In genomic region chrX:9785252-9785943, GRCh38 we compare ENCODE assay signal across 10 cellular contexts. TPM values are rescaled to one million over a fixed set of nuclear protein-coding genes. Genes with fewer than 3 reads are reported as not detected.
A peak's percentile ranks its signal among the peaks of the same experiment; 100 is the strongest.
DNase-seq lines count a peak whose midpoint lies in the region; TF ChIP-seq lines count a peak whose summit lies in the region.
"Had no signal": no experiment of that assay in that cellular context is flagged by ENCODE, and none has a peak within 500 bp of the region (broad histone marks: within the 10 kb centered on the region; RNA-seq: fewer than 3 reads in every experiment).

No MANE protein-coding gene starts in this region.

- intact Hi-C loops in CD4-positive, alpha-beta memory T cell (cut with micrococcal nuclease): no loop called here

- no peak overlapping the region for H3K4me3 ChIP-seq in CD4-positive, alpha-beta memory T cell (ENCODE audit: low read length in 2 of 2)
- H3K4me3 ChIP-seq in OCI-LY1 (ENCODE audit: low read depth, low read length, poor library complexity, severe bottlenecking) (peak overlapping the region; percentile 38), right atrium auricular region (peak overlapping the region; percentile 23 to 45)

- peaks cover 0 to 4% (median 0%) of the 10 kb centered on the region in 8 donors for H3K9me3 Mint-ChIP-seq in CD4-positive, alpha-beta memory T cell
- no peaks in the 10 kb centered on the region for H3K9me3 Mint-ChIP-seq in osteocyte (ENCODE audit: unreplicated experiment)

- peak overlapping the region; percentile 16; the same call in 1 of the 2 replicates for H3K4me2 ChIP-seq in OCI-LY1 (ENCODE audit: low read length)

- CTCF ChIA-PET in CD4-positive, alpha-beta memory T cell (lab: Charles Lee; ENCODE audit: partially characterized antibody): no interaction called here

- H3K27ac ChIP-seq in CD4-positive, alpha-beta memory T cell (ENCODE audit: low read depth, low read length): no peak overlapping the region
- no peak overlapping the region for H3K27ac ChIP-seq in OCI-LY1 (ENCODE audit: low read depth, low read length, poor library complexity, severe bottlenecking)
- no peak overlapping the region for H3K27ac ChIP-seq in right atrium auricular region

- H3K4me3 Mint-ChIP-seq in CD4-positive, alpha-beta memory T cell: peak overlapping the region in 6 of 8 donors; percentile 13 to 68 (median 45)
- H3K4me3 Mint-ChIP-seq in osteocyte (ENCODE audit: unreplicated experiment): peak overlapping the region; percentile 44

- peaks cover 8 to 14% of the 10 kb centered on the region in 2 donors for H3K27me3 Mint-ChIP-seq in CD4-positive, alpha-beta memory T cell
- H3K27me3 Mint-ChIP-seq in osteocyte (ENCODE audit: unreplicated experiment): no peaks in the 10 kb centered on the region

- no peaks in the 10 kb centered on the region for H3F3A ChIP-seq in OCI-LY1 (ENCODE audit: insufficient read depth, low read length)

- no peaks in the 10 kb centered on the region for H3K79me2 ChIP-seq in OCI-LY1 (ENCODE audit: insufficient read depth, low read length)

- no peaks in the 10 kb centered on the region for H3K9me3 ChIP-seq in CD4-positive, alpha-beta memory T cell (ENCODE audit: control insufficient read depth in 1 of 2, low read length in 2 of 2)
- H3K9me3 ChIP-seq in OCI-LY1 (ENCODE audit: low read length): no peaks in the 10 kb centered on the region
- no peaks in the 10 kb centered on the region for H3K9me3 ChIP-seq in right atrium auricular region

- H2AFZ ChIP-seq in OCI-LY1 (ENCODE audit: low read length): no peak overlapping the region

- no peaks in the 10 kb centered on the region for H3K9me2 ChIP-seq in OCI-LY1 (ENCODE audit: low read depth, low read length)

- no peaks in the 10 kb centered on the region for H3K27me3 ChIP-seq in CD4-positive, alpha-beta memory T cell (ENCODE audit: insufficient read depth, low read length)
- H3K27me3 ChIP-seq in OCI-LY1 (ENCODE audit: insufficient read depth, low read length) (no peaks in the 10 kb centered on the region), right atrium auricular region (peaks cover 0 to 5% of the 10 kb centered on the region in 2 donors)

- DNase-seq in CD4-positive, alpha-beta memory T cell: no peak
- DNase-seq in right atrium auricular region (ENCODE audit: low spot score) (no peak), osteocyte (ENCODE audit: extremely low spot score, unreplicated experiment) (no peak), OCI-M1 (lab: John Stamatoyannopoulos, UW) (no peak), NCI-H510A treated with DMSO at 0.1 percent for 48 hours (lab: John Stamatoyannopoulos, UW) (no peak), pons (ENCODE audit: low spot score) (no peak), DMS 273 treated with DMSO at 0.1 percent for 48 hours (lab: John Stamatoyannopoulos, UW) (no peak)
- DNase-seq: activated CD4-positive, alpha-beta T cell treated with anti-CD3 and anti-CD28 coated beads for 1 hour; amniotic stem cell had no signal

- TF ChIP-seq CTCF in OCI-LY1 (IDR thresholded peaks at IDR 0.05; ENCODE audit: low read length) (no peak), right atrium auricular region (IDR thresholded peaks at IDR 0.05) (no peak), osteocyte (IDR thresholded peaks at IDR 0.05) (no peak)

- H3K36me3 ChIP-seq in CD4-positive, alpha-beta memory T cell (ENCODE audit: insufficient read depth, low read length): no peaks in the 10 kb centered on the region
- H3K36me3 ChIP-seq in OCI-LY1 (ENCODE audit: insufficient read depth, low read length) (no peaks in the 10 kb centered on the region), right atrium auricular region (no peaks in the 10 kb centered on the region)

- H3K9ac ChIP-seq in OCI-LY1 (ENCODE audit: low read length): no peak overlapping the region

- no peak overlapping the region for H3K27ac Mint-ChIP-seq in CD4-positive, alpha-beta memory T cell
- H3K27ac Mint-ChIP-seq in osteocyte (ENCODE audit: unreplicated experiment): no peak overlapping the region

- H3K4me1 ChIP-seq in CD4-positive, alpha-beta memory T cell (ENCODE audit: insufficient read depth, low read length): no peaks in the 10 kb centered on the region
- H3K4me1 ChIP-seq in OCI-LY1 (ENCODE audit: insufficient read depth, low read length, severe bottlenecking) (no peaks in the 10 kb centered on the region), right atrium auricular region (no peaks in the 10 kb centered on the region)

- no peaks in the 10 kb centered on the region for H3K36me3 Mint-ChIP-seq in CD4-positive, alpha-beta memory T cell
- H3K36me3 Mint-ChIP-seq in osteocyte (ENCODE audit: unreplicated experiment): no peaks in the 10 kb centered on the region

- H4K20me1 ChIP-seq in OCI-LY1 (ENCODE audit: insufficient read depth, low read length): no peaks in the 10 kb centered on the region

- H3K4me1 Mint-ChIP-seq in CD4-positive, alpha-beta memory T cell: peaks cover 0 to 11% (median 0%) of the 10 kb centered on the region in 4 donors
- H3K4me1 Mint-ChIP-seq in osteocyte (ENCODE audit: unreplicated experiment): peaks cover 25% of the 10 kb centered on the region

- POLR2A ChIA-PET in CD4-positive, alpha-beta memory T cell (lab: Charles Lee; ENCODE audit: partially characterized antibody): no interaction called here

RNA-seq across cellular contexts. Expression of gene SHROOM2, which starts 0.8 kb away (rescaled TPM):
- total RNA-seq in CD4-positive, alpha-beta memory T cell: not detected
- not detected for polyA plus RNA-seq in CD4-positive, alpha-beta memory T cell
- total RNA-seq in right atrium auricular region (1 to 10 TPM; 2.7 to 6.4 TPM), osteocyte (7.5 and 8.2 TPM in 2 replicates)

RNA-seq across cellular contexts. Expression of gene GPR143, which starts 19.8 kb away (rescaled TPM):
- not detected for total RNA-seq in CD4-positive, alpha-beta memory T cell
- polyA plus RNA-seq in CD4-positive, alpha-beta memory T cell: under 1 TPM; 0.10 to 0.21 TPM
- total RNA-seq in right atrium auricular region (1 to 10 TPM in 1 of 2 donors, under 1 TPM in 1; 0.31 to 1.1 TPM), osteocyte (0.43 TPM in 1 of 2 replicates, not detected in the other)

Comparison
In these comparisons a context has a peak if more than half of its experiments do, and no peak if none do; other contexts are left out.
1. H3K4me3 ChIP-seq: peak in OCI-LY1 (single experiment) and right atrium auricular region (2 of 2); none in CD4-positive, alpha-beta memory T cell (0 of 2).